Comparison of ENCODE assay signal across 1 cellular context in genomic region chr14:22509751-22510300, GRCh38.
TF ChIP-seq lines count a peak whose summit lies in the region.

No MANE protein-coding gene starts in this region.

TF ChIP-seq in GM12878, 131 proteins besides CTCF, POLR2A, EP300 and RAD21 (continued from another document and continues in another):
- TF ChIP-seq ATF2 (IDR thresholded peaks at IDR 0.05; ENCODE audit: low read length) (peak; percentile 87), CHD4 (IDR thresholded peaks at IDR 0.05) (no peak), POLR2AphosphoS5 (IDR thresholded peaks at IDR 0.05; ENCODE audit: low read length) (peak; percentile 14; the same call in 1 of the 2 replicates), CEBPB (IDR thresholded peaks at IDR 0.05; ENCODE audit: borderline replicate concordance in 1 of 2, low read depth in 2 of 2, low read length in 2 of 2) (no peak), STAT1 (conservative IDR thresholded peaks at IDR 0.05) (0 out of 2 replicates have a peak, but pooled peaks have one; percentile 46), IKZF1 (conservative IDR thresholded peaks at IDR 0.05) (peak; percentile 75), ZNF687 (IDR thresholded peaks at IDR 0.05) (peak; percentile 29), E4F1 (IDR thresholded peaks at IDR 0.05; ENCODE audit: borderline replicate concordance, partially characterized antibody) (no peak), TCF12 (IDR thresholded peaks at IDR 0.05; ENCODE audit: low read depth, low read length) (no peak), E2F8 (IDR thresholded peaks at IDR 0.05; ENCODE audit: low read depth, partially characterized antibody) (no peak), SP1 (IDR thresholded peaks at IDR 0.05; ENCODE audit: low read depth, low read length) (no peak), BMI1 (IDR thresholded peaks at IDR 0.05; ENCODE audit: borderline replicate concordance) (no peak), CHD1 (IDR thresholded peaks at IDR 0.05; ENCODE audit: low read depth, low read length) (peak; percentile 53; the same call in 1 of the 2 replicates), NKRF (conservative IDR thresholded peaks at IDR 0.05) (no peak), ATF3 (IDR thresholded peaks at IDR 0.05; ENCODE audit: borderline replicate concordance, extremely low read depth, low read depth, low read length) (no peak), BACH1 (IDR thresholded peaks at IDR 0.05; ENCODE audit: borderline replicate concordance) (no peak), SIX5 (IDR thresholded peaks at IDR 0.05; ENCODE audit: low read depth, low read length, severe bottlenecking) (no peak), MYC (IDR thresholded peaks at IDR 0.05; ENCODE audit: insufficient read depth, insufficient read length, insufficient replicate concordance, low read length, severe bottlenecking) (no peak), SMC3 (IDR thresholded peaks at IDR 0.05; ENCODE audit: borderline replicate concordance, low read length) (0 out of 2 replicates have a peak, but pooled peaks have one; percentile 3), ZNF384 (IDR thresholded peaks at IDR 0.05; ENCODE audit: borderline replicate concordance, low read depth, low read length) (no peak), SUPT20H (IDR thresholded peaks at IDR 0.05; ENCODE audit: borderline replicate concordance, control insufficient read depth, low read depth, low read length) (no peak), REST (IDR thresholded peaks at IDR 0.05; ENCODE audit: low read depth, low read length) (no peak), TCF3 (IDR thresholded peaks at IDR 0.05; ENCODE audit: borderline replicate concordance, insufficient read depth, low read depth, low read length) (no peak), CHD2 (IDR thresholded peaks at IDR 0.05; ENCODE audit: borderline replicate concordance, low read depth, low read length) (no peak; the same call in 1 of the 2 replicates), ZNF24 (IDR thresholded peaks at IDR 0.05) (peak; percentile 59; the same call in 1 of the 2 replicates), RELA (IDR thresholded peaks at IDR 0.05; ENCODE audit: borderline replicate concordance, partially characterized antibody) (no peak), NFIC (IDR thresholded peaks at IDR 0.05; ENCODE audit: low read depth, low read length) (peak; percentile 81; the same call in 1 of the 2 replicates), JUND (IDR thresholded peaks at IDR 0.05; ENCODE audit: low read depth, low read length) (no peak), YY1 (IDR thresholded peaks at IDR 0.05; ENCODE audit: low read depth, low read length) (no peak), IKZF2 (IDR thresholded peaks at IDR 0.05) (peak; percentile 75 to 82; a peak in 3 of 4 replicates), ESRRA (IDR thresholded peaks at IDR 0.05; ENCODE audit: low read length) (no peak), HDGF (IDR thresholded peaks at IDR 0.05) (no peak), ASH2L (IDR thresholded peaks at IDR 0.05; ENCODE audit: borderline replicate concordance, low read depth) (no peak), NFXL1 (IDR thresholded peaks at IDR 0.05; ENCODE audit: borderline replicate concordance) (no peak), PAX5 (IDR thresholded peaks at IDR 0.05; ENCODE audit: borderline replicate concordance, low read depth, low read length) (no peak), STAT3 (IDR thresholded peaks at IDR 0.05; ENCODE audit: low read depth, low read length) (0 out of 2 replicates have a peak, but pooled peaks have one; percentile 51), ZNF592 (IDR thresholded peaks at IDR 0.05) (peak; percentile 68; the same call in 1 of the 2 replicates), RBBP5 (conservative IDR thresholded peaks at IDR 0.05) (no peak), MYB (IDR thresholded peaks at IDR 0.05; ENCODE audit: borderline replicate concordance, low read depth, low read length) (no peak)
